8 cellular contexts compared by ENCODE assay signal in genomic region chr4:6910340-6910959, GRCh38.
DNase-seq lines count a peak whose midpoint lies in the region; TF ChIP-seq lines count a peak whose summit lies in the region.

No MANE protein-coding gene starts in this region.

- H3K9me2 ChIP-seq in DOHH2 (replicated peaks; ENCODE audit: control insufficient read depth, low read length) = no peaks in the 10 kb centered on the region
- no peaks in the 10 kb centered on the region for H3K9me2 ChIP-seq in Loucy (replicated peaks; ENCODE audit: low read depth, low read length)

- H3F3A ChIP-seq in DOHH2 (ENCODE audit: control insufficient read depth, insufficient read depth) = no peaks in the 10 kb centered on the region
- no peaks in the 10 kb centered on the region for H3F3A ChIP-seq in Loucy (ENCODE audit: low read depth)

- peak overlapping the region; percentile 96 for H3K4me3 ChIP-seq in DOHH2 (ENCODE audit: low read length)
- H3K4me3 ChIP-seq in Loucy (ENCODE audit: low read length, poor library complexity, severe bottlenecking) = peak overlapping the region; percentile 76
- peak overlapping the region; percentile 79 for H3K4me3 ChIP-seq in choroid plexus epithelial cell (ENCODE audit: low read depth, low read length)
- peak overlapping the region; percentile 63 to 69 for H3K4me3 ChIP-seq in muscle layer of duodenum (ENCODE audit: low read depth in 1 of 2, low read length in 2 of 2)

- H3K79me2 ChIP-seq in DOHH2 (ENCODE audit: control insufficient read depth, low read length) (peaks cover 54% of the 10 kb centered on the region), Loucy (ENCODE audit: insufficient read depth, low read length) (peaks cover 25% of the 10 kb centered on the region; the same call in 1 of the 2 replicates)

- H3K27ac ChIP-seq in DOHH2 (ENCODE audit: low read depth, low read length) (peak overlapping the region; percentile 34; the same call in 1 of the 2 replicates), muscle layer of duodenum (ENCODE audit: low read length) (peak overlapping the region; percentile 75)

- H4K20me1 ChIP-seq in DOHH2 (ENCODE audit: control insufficient read depth, insufficient read depth, low read depth, low read length) (peaks cover 11% of the 10 kb centered on the region), Loucy (ENCODE audit: insufficient read depth, low read length, poor library complexity, severe bottlenecking) (peaks cover 13% of the 10 kb centered on the region)

- H3K9ac ChIP-seq in Loucy (ENCODE audit: low read depth, low read length, poor library complexity, severe bottlenecking) = peak overlapping the region; percentile 79

- peaks cover 62% of the 10 kb centered on the region for H3K4me1 ChIP-seq in DOHH2 (ENCODE audit: control insufficient read depth, low read length)
- peaks cover 23% of the 10 kb centered on the region for H3K4me1 ChIP-seq in Loucy (ENCODE audit: insufficient read depth, low read length, poor library complexity, severe bottlenecking)
- peaks cover 16 to 21% of the 10 kb centered on the region in 2 donors for H3K4me1 ChIP-seq in muscle layer of duodenum (ENCODE audit: control insufficient read depth in 1 of 2, insufficient read depth in 2 of 2, low read length in 2 of 2)

- no peaks in the 10 kb centered on the region for H3K9me3 ChIP-seq in DOHH2 (ENCODE audit: control insufficient read depth, insufficient read depth, low read length)
- H3K9me3 ChIP-seq in Loucy (ENCODE audit: insufficient read depth, low read depth, low read length) = no peaks in the 10 kb centered on the region
- no peaks in the 10 kb centered on the region for H3K9me3 ChIP-seq in muscle layer of duodenum (ENCODE audit: control insufficient read depth in 1 of 2, low read length in 2 of 2)

- TF ChIP-seq CTCF in DOHH2 (IDR thresholded peaks at IDR 0.05; ENCODE audit: low read depth, low read length, poor library complexity, severe bottlenecking) (no peak), Loucy (conservative IDR thresholded peaks at IDR 0.05; ENCODE audit: low read length) (peak; percentile 42; the same call in 1 of the 2 replicates), choroid plexus epithelial cell (conservative IDR thresholded peaks at IDR 0.05; ENCODE audit: low read depth, low read length) (peak; percentile 35)

- H2AFZ ChIP-seq in Loucy (ENCODE audit: low read length) = no peak overlapping the region; the same call in 1 of the 2 replicates

- H3K27me3 ChIP-seq in DOHH2 (ENCODE audit: control insufficient read depth, low read length) (peaks cover 4% of the 10 kb centered on the region), Loucy (ENCODE audit: insufficient read depth, low read length, poor library complexity, severe bottlenecking) (no peaks in the 10 kb centered on the region), muscle layer of duodenum (ENCODE audit: low read depth, low read length) (no peaks in the 10 kb centered on the region)

- DNase-seq in choroid plexus epithelial cell (ENCODE audit: low read depth) = no peak
- no peak for DNase-seq in OCI-M2 (lab: John Stamatoyannopoulos, UW; ENCODE audit: unreplicated experiment)
- DNase-seq in NCI-H2029 (lab: John Stamatoyannopoulos, UW) = no peak
- DNase-seq in stimulated activated CD4-positive, alpha-beta T cell treated with anti-CD3 and anti-CD28 coated beads, Interleukin-12 subunit alpha, Interleukin-12 subunit beta, amount 100 ng/mL, for 4 hours = no peak
- no peak for DNase-seq in dedifferentiated amniotic fluid mesenchymal stem cell (ENCODE audit: extremely low spot score)

- peaks cover 7% of the 10 kb centered on the region for H3K36me3 ChIP-seq in DOHH2 (ENCODE audit: control insufficient read depth, low read length)
- no peaks in the 10 kb centered on the region for H3K36me3 ChIP-seq in Loucy (ENCODE audit: insufficient read depth, low read length)
- no peaks in the 10 kb centered on the region for H3K36me3 ChIP-seq in muscle layer of duodenum (ENCODE audit: control insufficient read depth in 1 of 2, insufficient read depth in 2 of 2, low read length in 2 of 2)

- H3K4me2 ChIP-seq in DOHH2 (ENCODE audit: low read length) (peak overlapping the region; percentile 100), Loucy (ENCODE audit: low read depth, low read length, poor library complexity, severe bottlenecking) (peak overlapping the region; percentile 94)
